In genomic region chr1:180482425-180483275, GRCh38 we compare ENCODE assay signal across 8 cellular contexts. TPM values are rescaled to one million over a fixed set of nuclear protein-coding genes. Genes with fewer than 3 reads are reported as not detected.
DNase-seq lines count a peak whose midpoint lies in the region; ATAC-seq and TF ChIP-seq lines count a peak whose summit lies in the region.

No MANE protein-coding gene starts in this region.

- H3K9me3 Mint-ChIP-seq in activated CD4-positive, alpha-beta T cell treated with anti-CD3 and anti-CD28 coated beads for 36 hours (ENCODE audit: low read depth) = no peaks in the 10 kb centered on the region
- H3K9me3 Mint-ChIP-seq in neural crest cell = no peaks in the 10 kb centered on the region

- peak; percentile 85 for TF ChIP-seq CTCF in neural crest cell (conservative IDR thresholded peaks at IDR 0.05)

- CTCF ChIA-PET in activated CD4-positive, alpha-beta T cell treated with anti-CD3 and anti-CD28 coated beads for 36 hours (lab: Charles Lee) = interaction anchor here (0.6 to 3.5 kb wide), 31 partner anchors 8 to 1731 kb away, joined by 3 to 31 read pairs (median 4); partner anchors contain the start of gene ACBD6

- H3K4me1 Mint-ChIP-seq in activated CD4-positive, alpha-beta T cell treated with anti-CD3 and anti-CD28 coated beads for 36 hours = peaks cover 17% of the 10 kb centered on the region
- peaks cover 15% of the 10 kb centered on the region for H3K4me1 Mint-ChIP-seq in neural crest cell

- no peak overlapping the region for H3K27ac Mint-ChIP-seq in activated CD4-positive, alpha-beta T cell treated with anti-CD3 and anti-CD28 coated beads for 36 hours
- no peak overlapping the region for H3K27ac Mint-ChIP-seq in neural crest cell (ENCODE audit: unreplicated experiment)

- POLR2A ChIA-PET in activated CD4-positive, alpha-beta T cell treated with anti-CD3 and anti-CD28 coated beads for 36 hours (lab: Charles Lee) = no interaction called here

- ATAC-seq in activated CD4-positive, alpha-beta T cell treated with anti-CD3 and anti-CD28 coated beads for 36 hours = peak; percentile 64
- no peak for ATAC-seq in GM21360 (IDR thresholded peaks at IDR 0.05; ENCODE audit: unreplicated experiment)
- ATAC-seq in GM18907 (IDR thresholded peaks at IDR 0.05; ENCODE audit: unreplicated experiment) = no peak

- intact Hi-C loops in activated CD4-positive, alpha-beta T cell treated with anti-CD3 and anti-CD28 coated beads for 36 hours (cut with DNase I, micrococcal nuclease) = loop anchor here in 1 of 2 experiments (1.0 to 10.0 kb wide), 4 partner anchors 118 to 778 kb away; no protein-coding TSS in a partner anchor

- H3K36me3 Mint-ChIP-seq in activated CD4-positive, alpha-beta T cell treated with anti-CD3 and anti-CD28 coated beads for 36 hours (ENCODE audit: low read depth) = peaks cover 23% of the 10 kb centered on the region
- peaks cover 12% of the 10 kb centered on the region for H3K36me3 Mint-ChIP-seq in neural crest cell (ENCODE audit: low read depth)

- no peak overlapping the region for H3K4me3 Mint-ChIP-seq in activated CD4-positive, alpha-beta T cell treated with anti-CD3 and anti-CD28 coated beads for 36 hours
- no peak overlapping the region for H3K4me3 Mint-ChIP-seq in neural crest cell

- H3K27me3 Mint-ChIP-seq in activated CD4-positive, alpha-beta T cell treated with anti-CD3 and anti-CD28 coated beads for 36 hours = no peaks in the 10 kb centered on the region
- H3K27me3 Mint-ChIP-seq in neural crest cell (ENCODE audit: low read depth) = no peaks in the 10 kb centered on the region

- no peak for DNase-seq in activated CD4-positive, alpha-beta T cell treated with anti-CD3 and anti-CD28 coated beads for 36 hours
- no peak for DNase-seq in activated CD4-positive, alpha-beta T cell treated with anti-CD3 and anti-CD28 coated beads, Interleukin-2, amount 50 U/mL, for 4 hours
- peak; percentile 70 to 85 for DNase-seq in Kasumi-1 (lab: John Stamatoyannopoulos, UW)
- DNase-seq in SHP77 treated with DMSO at 0.1 percent for 48 hours (lab: John Stamatoyannopoulos, UW) = peak; percentile 4
- peak; percentile 25 for DNase-seq in epidermal melanocyte (ENCODE audit: insufficient read length, low spot score)
- DNase-seq in neural crest cell (ENCODE audit: low read depth, low spot score) = peak; percentile 18

RNA-seq across cellular contexts. Expression of gene ACBD6, which starts 19.7 kb away (rescaled TPM):
- total RNA-seq in activated CD4-positive, alpha-beta T cell treated with anti-CD3 and anti-CD28 coated beads for 36 hours = 10 to 100 TPM; 45.6 to 46.8 TPM
- 56.4 and 59.1 TPM in 2 replicates for total RNA-seq in neural crest cell

Comparison
In these comparisons a context has a peak if more than half of its experiments do, and no peak if none do; other contexts are left out.
1. DNase-seq: peak in Kasumi-1 (2 of 2), SHP77 treated with DMSO at 0.1 percent for 48 hours (single experiment), epidermal melanocyte (single experiment) and neural crest cell (single experiment); none in activated CD4-positive, alpha-beta T cell treated with anti-CD3 and anti-CD28 coated beads for 36 hours (single experiment) and activated CD4-positive, alpha-beta T cell treated with anti-CD3 and anti-CD28 coated beads, Interleukin-2, amount 50 U/mL, for 4 hours (0 of 2).